In the genomic region with DNA sequence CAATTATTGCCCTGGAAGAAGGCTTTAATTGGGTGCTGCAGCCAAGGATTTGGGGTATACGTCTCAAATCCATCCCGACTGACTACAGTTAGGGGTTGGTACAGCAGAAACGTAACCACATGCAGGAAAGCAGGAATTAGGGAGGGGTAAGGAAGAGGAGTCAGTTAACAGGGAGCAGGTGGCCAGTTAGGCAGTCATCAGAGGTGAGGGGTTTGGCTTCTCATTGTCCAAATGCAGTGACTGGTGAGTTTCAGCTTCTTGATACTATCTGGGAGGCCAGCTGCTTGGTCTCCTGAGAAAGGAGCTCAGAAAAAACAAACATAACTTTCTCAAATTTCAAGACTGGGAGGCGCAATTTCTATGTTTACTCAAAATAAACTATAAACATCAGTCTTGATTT, we compare ENCODE assay signal across 27 cellular contexts.
"Had no signal": no experiment of that assay in that cellular context is flagged by ENCODE, and none has a peak within 500 bp of the region (broad histone marks: within the 10 kb centered on the region; RNA-seq: fewer than 3 reads in every experiment).

No MANE protein-coding gene starts in this region.

- ATAC-seq: activated CD8-positive, alpha-beta memory T cell treated with anti-CD3 and anti-CD28 coated beads, Interleukin-2, amount 10 ng/mL, durations not matched to agents 7 days and 5 days; Panc1; Right ventricle myocardium inferior; T-cell had no signal

- H3K27ac ChIP-seq: adrenal gland, KMS-11, SK-N-MC had no signal

- H3K36me3 ChIP-seq: adrenal gland had no signal

- DNase-seq: activated B cell treated with CpG ODN at 0.5 μM for 24 hours; activated CD4-positive, alpha-beta T cell treated with anti-CD3 and anti-CD28 coated beads for 1 hour; activated CD4-positive, alpha-beta T cell treated with anti-CD3 and anti-CD28 coated beads, Interleukin-2, amount 10 ng/mL, durations not matched to agents 24 days and 14 days; activated CD4-positive, alpha-beta T cell treated with anti-CD3 and anti-CD28 coated beads, Interleukin-2, amount 50 U/mL, for 48 hours; activated CD8-positive, alpha-beta memory T cell treated with anti-CD3 and anti-CD28 coated beads, Interleukin-2, amount 10 ng/mL, durations not matched to agents 7 days and 5 days; activated gamma-delta T cell; activated naive CD4-positive, alpha-beta T cell treated with anti-CD3 and anti-CD28 coated beads, Interleukin-2, amount 10 ng/mL, durations not matched to agents 7 days and 5 days; activated naive CD8-positive, alpha-beta T cell treated with anti-CD3 and anti-CD28 coated beads for 36 hours; activated T-cell treated with anti-CD3 and anti-CD28 coated beads, Interleukin-2, amount 50 U/mL, for 24 hours; adrenal gland; anterior cingulate cortex; cerebellar nuclear complex; MM.1S; NCI-H1417; NCI-H1930; NCI-H2107; NCI-H345; NCI-H524; NCI-H82; RPMI8226; T-cell; T-helper 2 cell; T1000 had no signal

- H3K4me3 ChIP-seq: adrenal gland, SK-N-MC had no signal

- H3K9me3 ChIP-seq: adrenal gland had no signal

- H3K27me3 ChIP-seq: adrenal gland had no signal
